ENCODE assay signal across 9 cellular contexts in the genomic region with DNA sequence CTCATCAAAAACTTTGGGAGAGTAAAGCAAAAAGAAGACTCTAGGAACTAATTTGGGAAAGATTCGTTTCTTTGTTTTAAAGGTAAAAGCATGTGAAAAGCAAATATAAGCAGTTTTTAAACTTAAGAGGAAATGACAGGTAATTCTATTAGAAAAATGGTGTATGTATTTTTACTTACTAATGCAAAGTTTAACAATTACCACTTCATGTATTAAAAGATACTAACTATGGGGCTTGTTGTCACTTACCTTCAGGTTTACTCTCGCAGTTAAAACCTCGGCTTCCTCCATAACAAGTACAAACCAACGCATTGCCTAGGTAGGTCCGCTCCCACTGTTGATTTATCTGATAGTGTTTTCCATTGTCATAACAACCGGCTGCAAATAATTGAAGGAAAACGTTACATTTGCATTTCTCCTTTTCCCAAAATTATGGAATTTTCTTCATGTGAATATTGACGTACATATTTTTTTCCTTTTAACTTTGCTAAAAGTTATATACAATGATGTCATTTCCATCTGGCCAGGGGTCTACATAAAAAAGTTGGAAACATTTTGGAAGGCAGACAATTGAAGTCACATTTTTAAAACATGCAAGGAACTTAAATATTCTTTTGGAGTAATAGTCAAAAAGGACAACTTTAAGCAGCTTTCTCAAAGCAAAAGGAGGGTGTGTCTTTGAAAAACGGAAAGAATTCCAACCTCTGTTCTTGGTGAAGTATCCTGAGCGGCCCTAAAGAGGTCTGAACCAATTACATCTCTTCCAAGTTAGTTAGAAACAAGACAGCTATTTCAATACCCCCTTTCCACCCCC. TPM values are rescaled to one million over a fixed set of nuclear protein-coding genes. Genes with fewer than 3 reads are reported as not detected.
DNase-seq lines count a peak whose midpoint lies in the region; ATAC-seq, FAIRE-seq and TF ChIP-seq lines count a peak whose summit lies in the region.
"Had no signal": no experiment of that assay in that cellular context is flagged by ENCODE, and none has a peak within 500 bp of the region (broad histone marks: within the 10 kb centered on the region; RNA-seq: fewer than 3 reads in every experiment).

No MANE protein-coding gene starts in this region.

- TF ChIP-seq CTCF in keratinocyte (optimal IDR thresholded peaks at IDR 0.05 in 1 of 3, IDR thresholded peaks at IDR 0.05 in 1 of 3, conservative IDR thresholded peaks at IDR 0.05 in 1 of 3; ENCODE audit: extremely low read depth in 1 of 3, insufficient read depth in 2 of 3, low read length in 3 of 3) (no peak), suprapubic skin (IDR thresholded peaks at IDR 0.05) (no peak)

- no peak overlapping the region for H3K27ac ChIP-seq in keratinocyte (ENCODE audit: control insufficient read depth, insufficient read depth, low read length)
- peak overlapping the region; percentile 87 for H3K27ac ChIP-seq in suprapubic skin
- H3K27ac ChIP-seq: neutrophil had no signal

- POLR2A ChIA-PET in activated CD4-positive, alpha-beta T cell treated with anti-CD3 and anti-CD28 coated beads for 36 hours (lab: Charles Lee), result no interaction called here

- no peaks in the 10 kb centered on the region for H3K9me3 Mint-ChIP-seq in activated CD4-positive, alpha-beta T cell treated with anti-CD3 and anti-CD28 coated beads for 36 hours (ENCODE audit: low read depth)

- peak overlapping the region; percentile 90 for H3K4me2 ChIP-seq in keratinocyte (ENCODE audit: control insufficient read depth, extremely low read depth, insufficient read depth, low read depth, low read length)

- no peaks in the 10 kb centered on the region for H3K36me3 Mint-ChIP-seq in activated CD4-positive, alpha-beta T cell treated with anti-CD3 and anti-CD28 coated beads for 36 hours (ENCODE audit: low read depth)

- no peaks in the 10 kb centered on the region for H4K20me1 ChIP-seq in keratinocyte (ENCODE audit: control insufficient read depth, extremely low read depth, insufficient read depth, low read length)

- H3K9ac ChIP-seq in adipocyte (ENCODE audit: low read length) (peak overlapping the region; percentile 92), keratinocyte (ENCODE audit: control insufficient read depth, extremely low read depth, insufficient read depth, low read length) (peak overlapping the region; percentile 73)

- no peaks in the 10 kb centered on the region for H3K27me3 ChIP-seq in adipocyte (replicated peaks; ENCODE audit: control insufficient read depth, insufficient read depth, low read length)
- peaks cover 9% of the 10 kb centered on the region for H3K27me3 ChIP-seq in keratinocyte (ENCODE audit: control insufficient read depth, extremely low read depth, insufficient read depth, low read length)
- peaks cover 27% of the 10 kb centered on the region for H3K27me3 ChIP-seq in suprapubic skin

- H3K9me1 ChIP-seq in keratinocyte (ENCODE audit: control insufficient read depth, extremely low read depth, insufficient read depth, low read length), result no peaks in the 10 kb centered on the region

- H2AFZ ChIP-seq in keratinocyte (ENCODE audit: control insufficient read depth, low read length), result no peak overlapping the region

- no peak overlapping the region for H3K27ac Mint-ChIP-seq in activated CD4-positive, alpha-beta T cell treated with anti-CD3 and anti-CD28 coated beads for 36 hours

- peaks cover 49% of the 10 kb centered on the region for H3K36me3 ChIP-seq in adipocyte (ENCODE audit: control insufficient read depth, insufficient read depth, low read length, severe bottlenecking)
- H3K36me3 ChIP-seq in keratinocyte (ENCODE audit: control insufficient read depth in 2 of 2, extremely low read depth in 1 of 2, insufficient read depth in 2 of 2, low read length in 2 of 2), result peaks cover 0 to 4% of the 10 kb centered on the region in 2 experiments
- no peaks in the 10 kb centered on the region for H3K36me3 ChIP-seq in suprapubic skin
- H3K36me3 ChIP-seq: neutrophil had no signal

- ATAC-seq in activated CD4-positive, alpha-beta T cell treated with anti-CD3 and anti-CD28 coated beads for 36 hours, result no peak
- no peak for ATAC-seq in GM19395 (IDR thresholded peaks at IDR 0.05; ENCODE audit: unreplicated experiment)
- no peak for ATAC-seq in GM21737 (IDR thresholded peaks at IDR 0.05; ENCODE audit: unreplicated experiment)
- ATAC-seq in GM18909 (IDR thresholded peaks at IDR 0.05; ENCODE audit: poor library complexity, unreplicated experiment), result no peak

- DNase-seq in activated CD4-positive, alpha-beta T cell treated with anti-CD3 and anti-CD28 coated beads for 36 hours, result no peak
- DNase-seq in activated CD4-positive, alpha-beta T cell treated with anti-CD3 and anti-CD28 coated beads for 1 hour, result no peak
- DNase-seq in adipocyte (ENCODE audit: low read depth) (peak; percentile 50), keratinocyte (ENCODE audit: low read depth, low spot score) (no peak), suprapubic skin (ENCODE audit: low spot score in 2 of 2) (no peak)

- intact Hi-C loops in activated CD4-positive, alpha-beta T cell treated with anti-CD3 and anti-CD28 coated beads for 36 hours (cut with DNase I, micrococcal nuclease), result loop anchor here in 1 of 2 experiments (5.0 to 10.0 kb wide), 2 partner anchors 122 to 630 kb away; a partner anchor contains a TSS

- TF ChIP-seq EP300 in suprapubic skin (IDR thresholded peaks at IDR 0.05), result no peak

- H3K4me3 ChIP-seq in adipocyte (ENCODE audit: low read length) (peak overlapping the region; percentile 89), keratinocyte (ENCODE audit: control insufficient read depth in 2 of 3, extremely low read depth in 1 of 3, insufficient read depth in 2 of 3, low read depth in 1 of 3, low read length in 3 of 3) (peak overlapping the region; percentile 47 to 71 (median 61)), suprapubic skin (peak overlapping the region; percentile 64)

- dilution Hi-C loops in keratinocyte (cut with MboI; ENCODE audit: extremely low pct_ligation_motif_present, low sequenced_read_pairs), result no loop called here

- peaks cover 13% of the 10 kb centered on the region for H3K4me1 Mint-ChIP-seq in activated CD4-positive, alpha-beta T cell treated with anti-CD3 and anti-CD28 coated beads for 36 hours

- H3K27me3 Mint-ChIP-seq in activated CD4-positive, alpha-beta T cell treated with anti-CD3 and anti-CD28 coated beads for 36 hours, result peaks cover 62% of the 10 kb centered on the region

- CTCF ChIA-PET in activated CD4-positive, alpha-beta T cell treated with anti-CD3 and anti-CD28 coated beads for 36 hours (lab: Charles Lee), result no interaction called here

- peak overlapping the region; percentile 15 for H3K4me3 Mint-ChIP-seq in activated CD4-positive, alpha-beta T cell treated with anti-CD3 and anti-CD28 coated beads for 36 hours

- WGBS in suprapubic skin, result 46% methylated on average over 10 of the region's 10 CpGs

- H3K4me1 ChIP-seq in adipocyte (ENCODE audit: control insufficient read depth, insufficient read depth, low read length) (peaks cover 51% of the 10 kb centered on the region), keratinocyte (ENCODE audit: control insufficient read depth, extremely low read depth, insufficient read depth, low read length) (peaks cover 19% of the 10 kb centered on the region), suprapubic skin (peaks cover 30% of the 10 kb centered on the region)

- TF ChIP-seq POLR2A in suprapubic skin (IDR thresholded peaks at IDR 0.05), result no peak

- H3K9me3 ChIP-seq in adipocyte (ENCODE audit: control insufficient read depth, low read length) (no peaks in the 10 kb centered on the region), keratinocyte (ENCODE audit: control insufficient read depth, low read depth, low read length) (no peaks in the 10 kb centered on the region), suprapubic skin (no peaks in the 10 kb centered on the region)
- H3K9me3 ChIP-seq: neutrophil had no signal

- peaks cover 4% of the 10 kb centered on the region for H3K79me2 ChIP-seq in keratinocyte (ENCODE audit: control insufficient read depth, insufficient read depth, low read length)

- no peak for FAIRE-seq in keratinocyte (lab: Jason Lieb, UNC)

RNA-seq across cellular contexts. Expression of a gene that starts 1.2 kb away (rescaled TPM):
- under 1 TPM; 0.59 to 0.70 TPM for total RNA-seq in activated CD4-positive, alpha-beta T cell treated with anti-CD3 and anti-CD28 coated beads for 36 hours
- polyA plus RNA-seq in keratinocyte, result 1,649 to 4,168 TPM (median 2,964 TPM) in 3 replicates
- 122 TPM for polyA plus RNA-seq in keratinocyte (2011; ENCODE audit: low read depth)
- 812 and 843 TPM in 2 replicates for polyA plus RNA-seq in keratinocyte (2011; cell fraction: cytosol; rRNA removed)
- 8,405 and 11,754 TPM in 2 replicates for polyA plus RNA-seq in keratinocyte (2011; cell fraction: nucleus; rRNA removed)
- 121 and 3,790 TPM in 2 replicates for polyA plus RNA-seq in keratinocyte (2012; ENCODE audit: low replicate concordance)
- polyA minus RNA-seq in keratinocyte, result 3,926 to 7,724 TPM (median 4,827 TPM) in 3 replicates
- 2,478 TPM for polyA minus RNA-seq in keratinocyte (2011; cell fraction: cytosol; rRNA and poly(A)+ RNA removed)
- 5,843 and 14,065 TPM in 2 replicates for polyA minus RNA-seq in keratinocyte (2011; cell fraction: nucleus; rRNA and poly(A)+ RNA removed)
- total RNA-seq in suprapubic skin, result 10 to 100 TPM; 45.8 to 78.1 (median 52.7) TPM

Comparison
In these comparisons a context has a peak if more than half of its experiments do, and no peak if none do; other contexts are left out.
1. RNA of a gene that starts 1.2 kb away (total RNA-seq): 45.8 to 78.1 TPM in suprapubic skin; 0.59 to 0.70 TPM in activated CD4-positive, alpha-beta T cell treated with anti-CD3 and anti-CD28 coated beads for 36 hours; every median in the first group is over 10 times any median in the second.
2. Peak in every context shown above with its lines, with median percentiles within 50 percentile points of each other: H3K4me3 ChIP-seq.